ENCODE assay signal across 33 cellular contexts in genomic region chr15:35092846-35093245, GRCh38. TPM values are rescaled to one million over a fixed set of nuclear protein-coding genes. Genes with fewer than 3 reads are reported as not detected.
"Had no signal": no experiment of that assay in that cellular context is flagged by ENCODE, and none has a peak within 500 bp of the region (broad histone marks: within the 10 kb centered on the region; RNA-seq: fewer than 3 reads in every experiment).

No MANE protein-coding gene starts in this region.

- H3K9me3 ChIP-seq: adrenal gland, body of pancreas had no signal

- H3K36me3 ChIP-seq: adrenal gland had no signal

- DNase-seq: activated B cell treated with CpG ODN at 0.5 μM for 24 hours; activated CD4-positive, alpha-beta T cell treated with anti-CD3 and anti-CD28 coated beads for 48 hours; activated CD4-positive, alpha-beta T cell treated with anti-CD3 and anti-CD28 coated beads, Interleukin-2, amount 50 U/mL, for 1 hour; activated CD4-positive, alpha-beta T cell treated with anti-CD3 and anti-CD28 coated beads, Interleukin-2, amount 50 U/mL, for 48 hours; activated CD8-positive, alpha-beta memory T cell treated with anti-CD3 and anti-CD28 coated beads for 24 hours; activated CD8-positive, alpha-beta T cell treated with anti-CD3 and anti-CD28 coated beads for 36 hours; activated effector memory CD4-positive, alpha-beta T cell treated with Interleukin-2 at 50 U/mL for 16 hours; activated naive CD4-positive, alpha-beta T cell treated with anti-CD3 and anti-CD28 coated beads for 36 hours; activated naive CD8-positive, alpha-beta T cell treated with anti-CD3 and anti-CD28 coated beads for 36 hours; activated naive CD8-positive, alpha-beta T cell treated with anti-CD3 and anti-CD28 coated beads, Interleukin-2, amount 50 U/mL, for 24 hours; activated T-cell treated with anti-CD3 and anti-CD28 coated beads, Interleukin-2, amount 50 U/mL, for 4 hours; adrenal gland; amygdala; aorta; body of pancreas; caudate nucleus; cortex of kidney; dermis blood vessel endothelial cell; effector CD4-positive, alpha-beta T cell; foreskin fibroblast; head of caudate nucleus; T-helper 2 cell had no signal

- H3K4me3 ChIP-seq: adrenal gland, body of pancreas had no signal

- ATAC-seq: activated CD4-positive, CD25-positive, alpha-beta regulatory T cell treated with anti-CD3 and anti-CD28 coated beads, Interleukin-2, amount 50 U/mL, for 24 hours; activated CD8-positive, alpha-beta T cell treated with anti-CD3 and anti-CD28 coated beads for 36 hours; activated naive CD8-positive, alpha-beta T cell treated with anti-CD3 and anti-CD28 coated beads, Interleukin-2, amount 50 U/mL, for 24 hours; activated T-cell treated with anti-CD3 and anti-CD28 coated beads, Interleukin-2, amount 50 U/mL, for 4 hours; activated T-helper 17 cell treated with anti-CD3 and anti-CD28 coated beads, Interleukin-2, amount 50 U/mL, for 72 hours; body of pancreas had no signal

- H3K4me1 ChIP-seq: adrenal gland, body of pancreas had no signal

- H3K27me3 ChIP-seq: adrenal gland, body of pancreas had no signal

- H3K27ac ChIP-seq: adrenal gland, body of pancreas, epithelial cell of prostate, VCaP had no signal

- FAIRE-seq: colon, endometrium, endothelial cell of umbilical vein, frontal cortex, TTC549 had no signal

RNA-seq across cellular contexts. Expression of gene NANOGP8, which starts 7.8 kb away (rescaled TPM):
- total RNA-seq: activated CD8-positive, alpha-beta T cell treated with anti-CD3 and anti-CD28 coated beads for 36 hours; activated naive CD4-positive, alpha-beta T cell treated with anti-CD3 and anti-CD28 coated beads for 36 hours; activated naive CD8-positive, alpha-beta T cell treated with anti-CD3 and anti-CD28 coated beads for 36 hours; activated T-cell treated with anti-CD3 and anti-CD28 coated beads, Interleukin-2, amount 50 U/mL, for 4 hours; activated T-helper 17 cell treated with anti-CD3 and anti-CD28 coated beads, Interleukin-2, amount 50 U/mL, for 72 hours; chondrocyte; dermis blood vessel endothelial cell; endothelial cell of umbilical vein; frontal cortex; T-helper 1 cell treated with Interleukin-12 subunit alpha and Interleukin-12 subunit beta and Interleukin-4 antibody, amounts not matched to agents 30 ng/mL and 1 ng/mL, for 36 hours had no signal
- polyA plus RNA-seq: adrenal gland, aorta, endothelial cell of umbilical vein had no signal
